In genomic region chr16:87648236-87648635, GRCh38 we compare ENCODE assay signal across 1 cellular context.
TF ChIP-seq lines count a peak whose summit lies in the region.

No MANE protein-coding gene starts in this region.

TF ChIP-seq in HepG2, 621 proteins besides CTCF, POLR2A, EP300 and RAD21:
- TF ChIP-seq MTF2 (CRISPR knock-in tag; IDR thresholded peaks at IDR 0.05; ENCODE audit: borderline replicate concordance), result 0 out of 2 replicates have a peak, but pooled peaks have one; percentile 31
- TF ChIP-seq, protein P1, sequence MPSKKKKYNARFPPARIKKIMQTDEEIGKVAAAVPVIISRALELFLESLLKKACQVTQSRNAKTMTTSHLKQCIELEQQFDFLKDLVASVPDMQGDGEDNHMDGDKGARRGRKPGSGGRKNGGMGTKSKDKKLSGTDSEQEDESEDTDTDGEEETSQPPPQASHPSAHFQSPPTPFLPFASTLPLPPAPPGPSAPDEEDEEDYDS (CRISPR knock-in tag; IDR thresholded peaks at IDR 0.05), result no peak
TF ChIP-seq in HepG2: peak in this region for 1.
